ENCODE assay signal across 16 cellular contexts in genomic region chr10:79342811-79343541, GRCh38. TPM values are rescaled to one million over a fixed set of nuclear protein-coding genes. Genes with fewer than 3 reads are reported as not detected.
DNase-seq lines count a peak whose midpoint lies in the region; ATAC-seq, FAIRE-seq and TF ChIP-seq lines count a peak whose summit lies in the region.
"Had no signal": no experiment of that assay in that cellular context is flagged by ENCODE, and none has a peak within 500 bp of the region (broad histone marks: within the 10 kb centered on the region; RNA-seq: fewer than 3 reads in every experiment).

No MANE protein-coding gene starts in this region.

- no peak overlapping the region for H3K9ac ChIP-seq in K562 (ENCODE audit: insufficient read depth in 1 of 2, low read depth in 2 of 2, low read length in 2 of 2)
- H3K9ac ChIP-seq: neural progenitor cell had no signal

- CTCF ChIA-PET in K562 (lab: Yijun Ruan, JAX; ENCODE audit: low intra/inter-chr PET ratio) = no interaction called here

- DNase-seq in activated CD8-positive, alpha-beta memory T cell treated with anti-CD3 and anti-CD28 coated beads for 24 hours = peak; percentile 55
- DNase-seq in activated CD8-positive, alpha-beta memory T cell treated with anti-CD3 and anti-CD28 coated beads, Interleukin-2, amount 50 U/mL, for 48 hours = no peak
- DNase-seq in K562 (ENCODE audit: extremely low read depth in 1 of 4, low spot score in 3 of 4) (peak; percentile 57 to 67 (median 62)), left colon (peak in 1 of 2 donors; percentile 50), type B pancreatic cell (ENCODE audit: extremely low spot score, unreplicated experiment) (peak; percentile 50), 8988T (no peak), cardiac septum (ENCODE audit: low spot score) (no peak)
- DNase-seq: activated CD4-positive, alpha-beta T cell treated with anti-CD3 and anti-CD28 coated beads, Interleukin-2, amount 50 U/mL, for 1 hour had no signal

- BruUV-seq in K562 (replicated peaks; lab: Mats Ljungman, UMichigan) = no TSS peak

- no peak overlapping the region for H3K4me3 Mint-ChIP-seq in type B pancreatic cell
- H3K4me3 Mint-ChIP-seq: activated T-helper 17 cell treated with anti-CD3 and anti-CD28 coated beads, Interleukin-2, amount 50 U/mL, for 72 hours; CD8-positive, alpha-beta T cell; neural progenitor cell had no signal

- H3K27me3 Mint-ChIP-seq in type B pancreatic cell = no peaks in the 10 kb centered on the region
- H3K27me3 Mint-ChIP-seq: activated T-helper 17 cell treated with anti-CD3 and anti-CD28 coated beads, Interleukin-2, amount 50 U/mL, for 72 hours had no signal

- peaks cover 7% of the 10 kb centered on the region for H3K79me2 ChIP-seq in K562 (ENCODE audit: control insufficient read depth, insufficient read depth, low read length)

- H3K9me1 ChIP-seq in K562 (ENCODE audit: control insufficient read depth, insufficient read depth, low read length) = no peaks in the 10 kb centered on the region

- WGBS in K562 (ENCODE audit: insufficient coverage, low coverage, missing lambda C conversion rate) = 16% methylated on average over 10 of the region's 10 CpGs

- H3K36me3 Mint-ChIP-seq in type B pancreatic cell = no peaks in the 10 kb centered on the region
- H3K36me3 Mint-ChIP-seq: CD8-positive, alpha-beta T cell; neural progenitor cell had no signal

- peak overlapping the region; percentile 46 for H3K27ac Mint-ChIP-seq in type B pancreatic cell
- H3K27ac Mint-ChIP-seq: neural progenitor cell had no signal

- H3K9me3 Mint-ChIP-seq in type B pancreatic cell = peaks cover 6% of the 10 kb centered on the region
- H3K9me3 Mint-ChIP-seq: activated T-helper 17 cell treated with anti-CD3 and anti-CD28 coated beads, Interleukin-2, amount 50 U/mL, for 72 hours; CD8-positive, alpha-beta T cell; neural progenitor cell had no signal

- no peaks in the 10 kb centered on the region for H3K9me3 ChIP-seq in K562 (replicated peaks; ENCODE audit: control insufficient read depth, insufficient read depth, low read depth, low read length)
- H3K9me3 ChIP-seq: gastrocnemius medialis had no signal

- H3K4me1 ChIP-seq in K562 (replicated peaks in 1 of 2; ENCODE audit: control insufficient read depth in 2 of 2, insufficient read depth in 2 of 2, low read length in 2 of 2) = peaks cover 20 to 26% of the 10 kb centered on the region in 2 experiments; a peak in 4 of 5 replicates

- TF ChIP-seq RAD21 in K562 (CRISPR knock-in tag; conservative IDR thresholded peaks at IDR 0.05 in 1 of 2, IDR thresholded peaks at IDR 0.05 in 1 of 2) = no peak

- TF ChIP-seq EP300 in K562 (IDR thresholded peaks at IDR 0.05; ENCODE audit: low read length) = no peak

- H3K36me3 ChIP-seq in K562 (ENCODE audit: control insufficient read depth, insufficient read depth, low read length) = no peaks in the 10 kb centered on the region
- H3K36me3 ChIP-seq: gastrocnemius medialis, neural progenitor cell had no signal

- no peak overlapping the region for H3K4me3 ChIP-seq in K562
- H3K4me3 ChIP-seq: dorsolateral prefrontal cortex, gastrocnemius medialis, lung, neural progenitor cell had no signal

- ATAC-seq in K562 = peak; percentile 21
- ATAC-seq in left colon = peak; percentile 55
- ATAC-seq in GM21529 (IDR thresholded peaks at IDR 0.05; ENCODE audit: unreplicated experiment) = no peak
- ATAC-seq: activated T-helper 17 cell treated with anti-CD3 and anti-CD28 coated beads, Interleukin-2, amount 50 U/mL, for 72 hours; CD8-positive, alpha-beta T cell; gastrocnemius medialis; sciatic nerve had no signal

- peaks cover 9% of the 10 kb centered on the region for H3K4me1 Mint-ChIP-seq in type B pancreatic cell (ENCODE audit: unreplicated experiment)
- H3K4me1 Mint-ChIP-seq: activated T-helper 17 cell treated with anti-CD3 and anti-CD28 coated beads, Interleukin-2, amount 50 U/mL, for 72 hours had no signal

- in situ Hi-C loops in K562 (cut with MboI) = no loop called here

- H2AFZ ChIP-seq in K562 (ENCODE audit: low read depth, low read length) = no peak overlapping the region
- H2AFZ ChIP-seq: neural progenitor cell had no signal

- H3K4me2 ChIP-seq in K562 (ENCODE audit: insufficient read depth, low read length) = peak overlapping the region; percentile 1; the same call in 1 of the 2 replicates
- H3K4me2 ChIP-seq: neural progenitor cell had no signal

- H4K20me1 ChIP-seq in K562 (replicated peaks; ENCODE audit: control insufficient read depth, insufficient read depth, low read length) = no peaks in the 10 kb centered on the region

- TF ChIP-seq POLR2A in K562 (conservative IDR thresholded peaks at IDR 0.05) = no peak

- peak; percentile 85 for FAIRE-seq in K562 (lab: Jason Lieb, UNC)

- no peak for TF ChIP-seq CTCF in K562 (IDR thresholded peaks at IDR 0.05 in 2 of 3, conservative IDR thresholded peaks at IDR 0.05 in 1 of 3; ENCODE audit: insufficient read depth in 2 of 3, low read depth in 1 of 3, low read length in 3 of 3)
- TF ChIP-seq CTCF in type B pancreatic cell (conservative IDR thresholded peaks at IDR 0.05) = no peak

- POLR2A ChIA-PET in K562 (lab: Yijun Ruan, JAX) = interaction anchor here (0.6 to 1.8 kb wide), 5 partner anchors 9 to 1423 kb away, joined by 3 to 9 read pairs (median 3); no protein-coding TSS in a partner anchor

- H3K27me3 ChIP-seq in K562 (ENCODE audit: control insufficient read depth in 2 of 2, insufficient read depth in 2 of 2, low read length in 2 of 2) = no peaks in the 10 kb centered on the region
- H3K27me3 ChIP-seq: dorsolateral prefrontal cortex, gastrocnemius medialis, neural progenitor cell had no signal

- H3K27ac ChIP-seq in K562 (ENCODE audit: extremely low read depth, low read depth, low read length) = no peak overlapping the region
- H3K27ac ChIP-seq: dorsolateral prefrontal cortex, gastrocnemius medialis, neural progenitor cell had no signal

- intact Hi-C loops in K562 (cut with micrococcal nuclease) (loop anchor here (2.0 kb wide), 1 partner anchor 50 kb away; no protein-coding TSS in a partner anchor), left colon (cut with DNase I, micrococcal nuclease) (no loop called here), cardiac septum (cut with DNase I) (no loop called here)

TF ChIP-seq in K562, 482 proteins besides CTCF, POLR2A, EP300 and RAD21 (continues in another document):
- TF ChIP-seq ZNF354B (CRISPR knock-in tag; IDR thresholded peaks at IDR 0.05) (no peak), DACH1 (IDR thresholded peaks at IDR 0.05; ENCODE audit: partially characterized antibody) (peak; percentile 13), BRD9 (IDR thresholded peaks at IDR 0.05; ENCODE audit: low read depth, partially characterized antibody) (no peak), TCF3 (CRISPR knock-in tag; IDR thresholded peaks at IDR 0.05) (no peak), ZNF277 (CRISPR knock-in tag; IDR thresholded peaks at IDR 0.05; ENCODE audit: borderline replicate concordance) (no peak), ZNF280A (IDR thresholded peaks at IDR 0.05; ENCODE audit: low read depth, partially characterized antibody) (no peak), E2F5 (CRISPR knock-in tag; IDR thresholded peaks at IDR 0.05) (no peak)

RNA-seq across cellular contexts. Expression of gene PPIF, which starts 4.3 kb away (rescaled TPM):
- total RNA-seq in K562 (2011; cell fraction: chromatin; rRNA removed; ENCODE audit: low replicate concordance) = 96.3 and 215 TPM in 2 replicates
- 144 and 155 TPM in 2 replicates for total RNA-seq in K562 (2011; cell fraction: nucleolus; rRNA removed)
- total RNA-seq in K562 (2011; cell fraction: nucleoplasm; rRNA removed) = 118 and 119 TPM in 2 replicates
- total RNA-seq in K562 (2014; rRNA removed) (53.4 and 69.8 TPM in 2 replicates), K562 (2014; rRNA removed; fragmentation: Illumina TruSeq; extraction: Trizol) (97.7 and 108 TPM in 2 replicates), K562 (2015; rRNA removed; fragmentation: Illumina TruSeq; extraction: Trizol) (117 and 119 TPM in 2 replicates), K562 (2021) (235 and 239 TPM in 2 replicates), left colon (100 to 1,000 TPM in 1 of 2 donors, 10 to 100 TPM in 1; 86.6 to 105 TPM), type B pancreatic cell (ENCODE audit: low replicate concordance) (67.5 and 91.3 TPM in 2 replicates), cardiac septum (115 TPM)
- polyA plus RNA-seq in K562 (2011; rRNA removed) (148 and 175 TPM in 2 replicates), K562 (2014; fragmentation: Illumina TruSeq; extraction: Trizol) (250 and 287 TPM in 2 replicates), K562 (2014; fragmentation: Nextera tagmentation; extraction: Ambion mirVana) (10 to 100 TPM; 40.9 to 51.1 TPM), K562 (2014; rRNA removed) (154 and 168 TPM in 2 replicates)
- polyA plus RNA-seq in K562 (2011; cell fraction: cytosol; rRNA removed) = 202 and 255 TPM in 2 replicates
- 198 and 337 TPM in 2 replicates for polyA plus RNA-seq in K562 (2011; cell fraction: nucleus; rRNA removed)
- polyA plus RNA-seq in K562 (2012) = 180 and 222 TPM in 2 replicates
- 91.8 and 131 TPM in 2 replicates for polyA minus RNA-seq in K562 (2011; rRNA and poly(A)+ RNA removed)
- 98.9 and 104 TPM in 2 replicates for polyA minus RNA-seq in K562 (2011; cell fraction: cytosol; rRNA and poly(A)+ RNA removed)
- 116 and 136 TPM in 2 replicates for polyA minus RNA-seq in K562 (2011; cell fraction: nucleus; rRNA and poly(A)+ RNA removed)

Comparison
In these comparisons a context has a peak if more than half of its experiments do, and no peak if none do; other contexts are left out.
1. DNase-seq: peak in activated CD8-positive, alpha-beta memory T cell treated with anti-CD3 and anti-CD28 coated beads for 24 hours (single experiment), K562 (4 of 4) and type B pancreatic cell (single experiment); none in activated CD8-positive, alpha-beta memory T cell treated with anti-CD3 and anti-CD28 coated beads, Interleukin-2, amount 50 U/mL, for 48 hours (single experiment), 8988T (single experiment) and cardiac septum (single experiment).